ENCODE assay signal across 8 cellular contexts in genomic region chrX:119235872-119236598, GRCh38. TPM values are rescaled to one million over a fixed set of nuclear protein-coding genes. Genes with fewer than 3 reads are reported as not detected.
DNase-seq lines count a peak whose midpoint lies in the region; ATAC-seq and TF ChIP-seq lines count a peak whose summit lies in the region.

Gene PGRMC1 (plus strand): TSS chrX:119236285. CDS start chrX:119236364, 79 bp downstream.

- no peaks in the 10 kb centered on the region for H3K27me3 ChIP-seq in CD8-positive, alpha-beta T cell (ENCODE audit: insufficient read depth, low read length)
- no peaks in the 10 kb centered on the region for H3K27me3 ChIP-seq in NT2/D1 (ENCODE audit: insufficient read depth, insufficient read length)

- peaks cover 8% of the 10 kb centered on the region for H3K4me1 ChIP-seq in CD8-positive, alpha-beta T cell (ENCODE audit: insufficient read depth, low read length)
- peaks cover 4% of the 10 kb centered on the region for H3K4me1 ChIP-seq in NT2/D1 (ENCODE audit: insufficient read depth, insufficient read length)

- peak within 1 kb of the TSS; percentile 96 for H3K9ac ChIP-seq in NT2/D1 (ENCODE audit: insufficient read length, low read depth)

- peak; percentile 94 for ATAC-seq in CD8-positive, alpha-beta T cell
- ATAC-seq in GM19438 (IDR thresholded peaks at IDR 0.05; ENCODE audit: low read depth, unreplicated experiment), result peak; percentile 88
- peak; percentile 95 for ATAC-seq in HG03571 (IDR thresholded peaks at IDR 0.05; ENCODE audit: unreplicated experiment)

- peaks cover 39% of the 10 kb centered on the region for H3K4me1 Mint-ChIP-seq in CD8-positive, alpha-beta T cell (ENCODE audit: low read depth)
- H3K4me1 Mint-ChIP-seq in endothelial cell (ENCODE audit: unreplicated experiment), result peaks cover 19% of the 10 kb centered on the region
- peaks cover 35% of the 10 kb centered on the region for H3K4me1 Mint-ChIP-seq in mesothelial cell of epicardium

- H3K4me3 Mint-ChIP-seq in CD8-positive, alpha-beta T cell, result peak within 1 kb of the TSS; percentile 83
- peak within 1 kb of the TSS; percentile 100 for H3K4me3 Mint-ChIP-seq in endothelial cell (ENCODE audit: unreplicated experiment)
- H3K4me3 Mint-ChIP-seq in mesothelial cell of epicardium, result peak within 1 kb of the TSS; percentile 79

- POLR2A ChIA-PET in CD8-positive, alpha-beta T cell (lab: Charles Lee), result no interaction called here

- no peaks in the 10 kb centered on the region for H3K27me3 Mint-ChIP-seq in CD8-positive, alpha-beta T cell (ENCODE audit: low read depth)
- peaks cover 4% of the 10 kb centered on the region for H3K27me3 Mint-ChIP-seq in endothelial cell (ENCODE audit: unreplicated experiment)
- no peaks in the 10 kb centered on the region for H3K27me3 Mint-ChIP-seq in mesothelial cell of epicardium (ENCODE audit: low read depth)

- DNase-seq in CD8-positive, alpha-beta T cell, result peak; percentile 51 to 86 (median 75)
- peak; percentile 82 for DNase-seq in NT2/D1 (ENCODE audit: low read depth, low spot score)
- DNase-seq in activated CD8-positive, alpha-beta memory T cell treated with anti-CD3 and anti-CD28 coated beads, Interleukin-2, amount 50 U/mL, for 24 hours (ENCODE audit: extremely low read depth), result peak; percentile 23
- DNase-seq in endothelial cell (ENCODE audit: low spot score), result peak; percentile 73
- peak; percentile 58 to 78 for DNase-seq in mesothelial cell of epicardium (ENCODE audit: low spot score in 2 of 2, unreplicated experiment in 2 of 2)
- DNase-seq in stimulated activated CD8-positive, alpha-beta memory T cell treated with anti-CD3 and anti-CD28 coated beads, Interleukin-15, amount 100 ng/mL, for 48 hours (ENCODE audit: low read depth in 2 of 2), result peak; percentile 63 to 64

- H3K9me3 ChIP-seq in CD8-positive, alpha-beta T cell (ENCODE audit: low read length), result no peaks in the 10 kb centered on the region
- no peaks in the 10 kb centered on the region for H3K9me3 ChIP-seq in NT2/D1 (ENCODE audit: insufficient read depth, low read length)

- H3K36me3 Mint-ChIP-seq in CD8-positive, alpha-beta T cell, result peaks cover 11% of the 10 kb centered on the region
- peaks cover 4% of the 10 kb centered on the region for H3K36me3 Mint-ChIP-seq in endothelial cell (ENCODE audit: low read depth, unreplicated experiment)
- no peaks in the 10 kb centered on the region for H3K36me3 Mint-ChIP-seq in mesothelial cell of epicardium

- H3K27ac Mint-ChIP-seq in CD8-positive, alpha-beta T cell, result peak within 1 kb of the TSS; percentile 91
- H3K27ac Mint-ChIP-seq in endothelial cell (ENCODE audit: unreplicated experiment) (peak within 1 kb of the TSS; percentile 97), mesothelial cell of epicardium (peak within 1 kb of the TSS; percentile 92)

- peak within 1 kb of the TSS; percentile 63 for H3K27ac ChIP-seq in CD8-positive, alpha-beta T cell (ENCODE audit: low read depth, low read length)

- no peaks in the 10 kb centered on the region for H3K9me3 Mint-ChIP-seq in CD8-positive, alpha-beta T cell
- H3K9me3 Mint-ChIP-seq in endothelial cell (ENCODE audit: unreplicated experiment), result no peaks in the 10 kb centered on the region
- no peaks in the 10 kb centered on the region for H3K9me3 Mint-ChIP-seq in mesothelial cell of epicardium

- no peaks in the 10 kb centered on the region for H3K36me3 ChIP-seq in CD8-positive, alpha-beta T cell (ENCODE audit: insufficient read depth, low read length)
- H3K36me3 ChIP-seq in NT2/D1 (ENCODE audit: insufficient read depth, insufficient read length, low read length), result peaks cover 32% of the 10 kb centered on the region

- intact Hi-C loops in CD8-positive, alpha-beta T cell (cut with DNase I, micrococcal nuclease), result loop anchor here (5.0 to 10.0 kb wide), 8 partner anchors 159 to 1371 kb away; partner anchors contain the start of genes SLC25A5 (in 2 of the 2), LONRF3 (in 1 of the 2), SLC25A43 (in 1 of the 2) and UBE2A (in 1 of the 2)

- TF ChIP-seq CTCF in CD8-positive, alpha-beta T cell (IDR thresholded peaks at IDR 0.05), result no peak
- TF ChIP-seq CTCF in endothelial cell (IDR thresholded peaks at IDR 0.05; ENCODE audit: unreplicated experiment), result no peak
- no peak for TF ChIP-seq CTCF in mesothelial cell of epicardium (IDR thresholded peaks at IDR 0.05; ENCODE audit: unreplicated experiment)

- CTCF ChIA-PET in CD8-positive, alpha-beta T cell (lab: Charles Lee), result no interaction called here

- H3K4me3 ChIP-seq in CD8-positive, alpha-beta T cell (ENCODE audit: low read depth, low read length), result peak within 1 kb of the TSS; percentile 55
- peak within 1 kb of the TSS; percentile 85 for H3K4me3 ChIP-seq in NT2/D1 (ENCODE audit: insufficient read length, low read depth)

RNA-seq across cellular contexts. Expression of gene PGRMC1, which starts in this region (rescaled TPM):
- total RNA-seq in CD8-positive, alpha-beta T cell, result 10 to 100 TPM; 15.2 to 18.4 TPM
- 153 TPM for total RNA-seq in endothelial cell (ENCODE audit: unreplicated experiment)
- total RNA-seq in mesothelial cell of epicardium, result 137 to 143 TPM (median 140 TPM) in 3 replicates

Comparison
In these comparisons a context has a peak if more than half of its experiments do, and no peak if none do; other contexts are left out.
1. Peak in every context shown above with its lines: DNase-seq, ATAC-seq, H3K4me3 ChIP-seq and H3K27ac ChIP-seq.
2. DNase-seq: peak in every context shown above with its lines; median percentile 82 in NT2/D1; 75 in CD8-positive, alpha-beta T cell; 73 in endothelial cell; 68 in mesothelial cell of epicardium; 64 in stimulated activated CD8-positive, alpha-beta memory T cell treated with anti-CD3 and anti-CD28 coated beads, Interleukin-15, amount 100 ng/mL, for 48 hours; 23 in activated CD8-positive, alpha-beta memory T cell treated with anti-CD3 and anti-CD28 coated beads, Interleukin-2, amount 50 U/mL, for 24 hours.